28 cellular contexts compared by ENCODE assay signal in genomic region chr14:53538316-53538851, GRCh38.
A peak's percentile ranks its signal among the peaks of the same experiment; 100 is the strongest.
DNase-seq lines count a peak whose midpoint lies in the region; ATAC-seq and TF ChIP-seq lines count a peak whose summit lies in the region.
"Had no signal": no experiment of that assay in that cellular context is flagged by ENCODE, and none has a peak within 500 bp of the region (broad histone marks: within the 10 kb centered on the region; RNA-seq: fewer than 3 reads in every experiment).

No MANE protein-coding gene starts in this region.

- H3K36me3 ChIP-seq in adipocyte (ENCODE audit: control insufficient read depth, insufficient read depth, low read length, severe bottlenecking): no peaks in the 10 kb centered on the region
- H3K36me3 ChIP-seq: upper lobe of left lung had no signal

- no peak overlapping the region for H3K4me3 ChIP-seq in adipocyte (ENCODE audit: low read length)
- no peak overlapping the region for H3K4me3 ChIP-seq in fibroblast of villous mesenchyme (ENCODE audit: low read depth, low read length)
- H3K4me3 ChIP-seq: body of pancreas, K562, lung, upper lobe of left lung had no signal

- intact Hi-C loops in sciatic nerve (cut with DNase I): loop anchor here (10.0 kb wide), 2 partner anchors 636 to 806 kb away; no protein-coding TSS in a partner anchor

- H3K4me3 Mint-ChIP-seq in activated naive CD8-positive, alpha-beta T cell treated with anti-CD3 and anti-CD28 coated beads for 36 hours: no peak overlapping the region
- H3K4me3 Mint-ChIP-seq: activated CD4-positive, alpha-beta memory T cell treated with anti-CD3 and anti-CD28 coated beads for 36 hours; activated naive CD8-positive, alpha-beta T cell treated with anti-CD3 and anti-CD28 coated beads, Interleukin-2, amount 50 U/mL, for 24 hours; CD4-positive, alpha-beta memory T cell; endodermal cell; stimulated activated naive CD8-positive, alpha-beta T cell treated with anti-CD3 and anti-CD28 coated beads, Interleukin-15, amount 100 ng/mL, for 72 hours had no signal

- no peak overlapping the region for H3K27ac Mint-ChIP-seq in activated naive CD8-positive, alpha-beta T cell treated with anti-CD3 and anti-CD28 coated beads for 36 hours
- H3K27ac Mint-ChIP-seq: activated CD4-positive, alpha-beta memory T cell treated with anti-CD3 and anti-CD28 coated beads for 36 hours; activated naive CD8-positive, alpha-beta T cell treated with anti-CD3 and anti-CD28 coated beads, Interleukin-2, amount 50 U/mL, for 24 hours; CD4-positive, alpha-beta memory T cell; endodermal cell had no signal

- H3K9me3 Mint-ChIP-seq in activated naive CD8-positive, alpha-beta T cell treated with anti-CD3 and anti-CD28 coated beads for 36 hours: no peaks in the 10 kb centered on the region
- H3K9me3 Mint-ChIP-seq: activated CD4-positive, alpha-beta memory T cell treated with anti-CD3 and anti-CD28 coated beads for 36 hours; activated naive CD8-positive, alpha-beta T cell treated with anti-CD3 and anti-CD28 coated beads, Interleukin-2, amount 50 U/mL, for 24 hours; CD4-positive, alpha-beta memory T cell; endodermal cell; stimulated activated naive CD8-positive, alpha-beta T cell treated with anti-CD3 and anti-CD28 coated beads, Interleukin-15, amount 100 ng/mL, for 72 hours had no signal

- H3K27me3 Mint-ChIP-seq in activated naive CD8-positive, alpha-beta T cell treated with anti-CD3 and anti-CD28 coated beads for 36 hours: no peaks in the 10 kb centered on the region
- H3K27me3 Mint-ChIP-seq: activated CD4-positive, alpha-beta memory T cell treated with anti-CD3 and anti-CD28 coated beads for 36 hours; CD4-positive, alpha-beta memory T cell; stimulated activated naive CD8-positive, alpha-beta T cell treated with anti-CD3 and anti-CD28 coated beads, Interleukin-15, amount 100 ng/mL, for 72 hours had no signal

- peak; percentile 55 for DNase-seq in AG09319 (ENCODE audit: extremely low read depth, low read depth)
- peak; percentile 74 for DNase-seq in adipocyte (ENCODE audit: low read depth)
- DNase-seq in fibroblast of villous mesenchyme (ENCODE audit: low read depth): peak; percentile 87
- no peak for DNase-seq in sciatic nerve (ENCODE audit: low spot score)
- DNase-seq in CD1c-positive myeloid dendritic cell (ENCODE audit: extremely low spot score): no peak
- DNase-seq in stimulated activated CD4-positive, alpha-beta T cell treated with anti-CD3 and anti-CD28 coated beads, Interleukin-4, amount 100 ng/mL, for 4 hours: no peak
- no peak for DNase-seq in activated naive CD8-positive, alpha-beta T cell treated with anti-CD3 and anti-CD28 coated beads for 36 hours
- DNase-seq: activated CD4-positive, alpha-beta memory T cell treated with anti-CD3 and anti-CD28 coated beads for 36 hours; activated CD4-positive, CD25-positive, alpha-beta regulatory T cell; activated effector memory CD4-positive, alpha-beta T cell treated with anti-CD3 and anti-CD28 coated beads, Interleukin-2, amount 50 U/mL, for 16 hours; activated naive CD8-positive, alpha-beta T cell treated with anti-CD3 and anti-CD28 coated beads, Interleukin-2, amount 50 U/mL, for 24 hours; body of pancreas; CD4-positive, alpha-beta memory T cell; foreskin melanocyte; GF-D8; H7; hypothalamus; NCI-H1694; NCI-H69; occipital lobe; RPMI8226; stimulated activated naive CD8-positive, alpha-beta T cell treated with anti-CD3 and anti-CD28 coated beads, Interleukin-15, amount 100 ng/mL, for 72 hours; T1000; upper lobe of left lung had no signal

- no peak for TF ChIP-seq CTCF in AG09319 (IDR thresholded peaks at IDR 0.05; ENCODE audit: low read depth, low read length)
- no peak for TF ChIP-seq CTCF in fibroblast of villous mesenchyme (IDR thresholded peaks at IDR 0.05; ENCODE audit: insufficient read depth, low read depth, low read length)

- H3K4me1 Mint-ChIP-seq in activated naive CD8-positive, alpha-beta T cell treated with anti-CD3 and anti-CD28 coated beads for 36 hours: no peaks in the 10 kb centered on the region
- H3K4me1 Mint-ChIP-seq: activated naive CD8-positive, alpha-beta T cell treated with anti-CD3 and anti-CD28 coated beads, Interleukin-2, amount 50 U/mL, for 24 hours; CD4-positive, alpha-beta memory T cell; stimulated activated naive CD8-positive, alpha-beta T cell treated with anti-CD3 and anti-CD28 coated beads, Interleukin-15, amount 100 ng/mL, for 72 hours had no signal

- ATAC-seq in sciatic nerve (peak; percentile 61), HG03378 (IDR thresholded peaks at IDR 0.05; ENCODE audit: unreplicated experiment) (no peak)
- ATAC-seq: activated naive CD8-positive, alpha-beta T cell treated with anti-CD3 and anti-CD28 coated beads, Interleukin-2, amount 50 U/mL, for 24 hours; body of pancreas; K562; stimulated activated naive CD8-positive, alpha-beta T cell treated with anti-CD3 and anti-CD28 coated beads, Interleukin-15, amount 100 ng/mL, for 72 hours had no signal

- no peaks in the 10 kb centered on the region for H3K36me3 Mint-ChIP-seq in activated naive CD8-positive, alpha-beta T cell treated with anti-CD3 and anti-CD28 coated beads for 36 hours
- H3K36me3 Mint-ChIP-seq: activated CD4-positive, alpha-beta memory T cell treated with anti-CD3 and anti-CD28 coated beads for 36 hours; CD4-positive, alpha-beta memory T cell had no signal

- H3K27me3 ChIP-seq in adipocyte (replicated peaks; ENCODE audit: control insufficient read depth, insufficient read depth, low read length): no peaks in the 10 kb centered on the region
- H3K27me3 ChIP-seq: body of pancreas, upper lobe of left lung had no signal

- H3K4me1 ChIP-seq in adipocyte (ENCODE audit: control insufficient read depth, insufficient read depth, low read length): peaks cover 45% of the 10 kb centered on the region
- H3K4me1 ChIP-seq: body of pancreas had no signal

- H3K9ac ChIP-seq in adipocyte (ENCODE audit: low read length): peak overlapping the region; percentile 38

- no peaks in the 10 kb centered on the region for H3K9me3 ChIP-seq in adipocyte (ENCODE audit: control insufficient read depth, low read length)
- H3K9me3 ChIP-seq: body of pancreas, upper lobe of left lung had no signal

Comparison
In these comparisons a context has a peak if more than half of its experiments do, and no peak if none do; other contexts are left out.
1. DNase-seq: peak in AG09319 (single experiment), adipocyte (single experiment) and fibroblast of villous mesenchyme (single experiment); none in sciatic nerve (single experiment), CD1c-positive myeloid dendritic cell (single experiment), stimulated activated CD4-positive, alpha-beta T cell treated with anti-CD3 and anti-CD28 coated beads, Interleukin-4, amount 100 ng/mL, for 4 hours (0 of 2) and activated naive CD8-positive, alpha-beta T cell treated with anti-CD3 and anti-CD28 coated beads for 36 hours (single experiment).